8 cellular contexts compared by ENCODE assay signal in genomic region chr7:94655884-94656657, GRCh38. TPM values are rescaled to one million over a fixed set of nuclear protein-coding genes. Genes with fewer than 3 reads are reported as not detected.
A peak's percentile ranks its signal among the peaks of the same experiment; 100 is the strongest.
DNase-seq lines count a peak whose midpoint lies in the region; ATAC-seq and TF ChIP-seq lines count a peak whose summit lies in the region.

TSS of gene SGCE (minus strand) at chr7:94656133. CDS start at chr7:94656098, 35 bp downstream.

- TF ChIP-seq CTCF in thoracic aorta (IDR thresholded peaks at IDR 0.05) = peak; percentile 81

- peak within 1 kb of the TSS; percentile 83 to 91 (median 88) for H3K4me3 Mint-ChIP-seq in naive thymus-derived CD4-positive, alpha-beta T cell

- H3K27me3 Mint-ChIP-seq in naive thymus-derived CD4-positive, alpha-beta T cell = peaks cover 24 to 42% (median 39%) of the 10 kb centered on the region in 5 donors

- peaks cover 0 to 13% (median 0%) of the 10 kb centered on the region in 11 donors for H3K9me3 Mint-ChIP-seq in naive thymus-derived CD4-positive, alpha-beta T cell

- peaks cover 8 to 24% (median 17%) of the 10 kb centered on the region in 7 donors for H3K4me1 Mint-ChIP-seq in naive thymus-derived CD4-positive, alpha-beta T cell

- H3K27ac Mint-ChIP-seq in naive thymus-derived CD4-positive, alpha-beta T cell = peak within 1 kb of the TSS in 6 of 9 donors; percentile 66 to 90 (median 78)

- H3K4me3 ChIP-seq in naive thymus-derived CD4-positive, alpha-beta T cell (ENCODE audit: low read length) = peak within 1 kb of the TSS; percentile 85
- H3K4me3 ChIP-seq in thoracic aorta = peak within 1 kb of the TSS; percentile 86

- H3K27me3 ChIP-seq in naive thymus-derived CD4-positive, alpha-beta T cell (ENCODE audit: control insufficient read depth in 2 of 2, insufficient read depth in 2 of 2, low read length in 2 of 2) = peaks cover 14 to 32% of the 10 kb centered on the region in 2 donors
- H3K27me3 ChIP-seq in thoracic aorta (replicated peaks; ENCODE audit: insufficient read depth) = no peaks in the 10 kb centered on the region

- intact Hi-C loops in naive thymus-derived CD4-positive, alpha-beta T cell (cut with micrococcal nuclease) = loop anchor here (2.0 to 10.0 kb wide), 8 partner anchors 211 to 1824 kb away; partner anchors contain the start of genes BET1 (in 1 of the 2), COL1A2 (in 1 of the 2), PON2 (in 1 of the 2) and SAMD9 (in 1 of the 2)

- CTCF ChIA-PET in naive thymus-derived CD4-positive, alpha-beta T cell (lab: Charles Lee) = no interaction called here

- DNase-seq in Daoy (ENCODE audit: low read depth) (peak; percentile 81), NCI-H82 (lab: John Stamatoyannopoulos, UW) (peak; percentile 78), fibroblast of the conjunctiva (ENCODE audit: low read depth) (peak; percentile 64), thoracic aorta (ENCODE audit: low spot score) (no peak)
- DNase-seq in activated effector memory CD4-positive, alpha-beta T cell treated with Interleukin-2 at 50 U/mL for 16 hours = peak; percentile 6
- DNase-seq in naive thymus-derived CD4-positive, alpha-beta T cell = peak; percentile 4 to 43 (median 17)

- POLR2A ChIA-PET in naive thymus-derived CD4-positive, alpha-beta T cell (lab: Charles Lee) = no interaction called here

- no peaks in the 10 kb centered on the region for H3K36me3 ChIP-seq in naive thymus-derived CD4-positive, alpha-beta T cell (ENCODE audit: control insufficient read depth in 2 of 3, insufficient read depth in 3 of 3, low read length in 3 of 3)
- H3K36me3 ChIP-seq in thoracic aorta = no peaks in the 10 kb centered on the region

- H3K4me1 ChIP-seq in naive thymus-derived CD4-positive, alpha-beta T cell (ENCODE audit: control insufficient read depth in 2 of 2, insufficient read depth in 2 of 2, low read length in 2 of 2) = peaks cover 15 to 16% of the 10 kb centered on the region in 2 donors
- peaks cover 0 to 6% of the 10 kb centered on the region in 2 donors for H3K4me1 ChIP-seq in thoracic aorta (ENCODE audit: control insufficient read depth in 1 of 2, low read depth in 2 of 2)

- ATAC-seq in HG03196 (IDR thresholded peaks at IDR 0.05; ENCODE audit: unreplicated experiment) (peak; percentile 19), thoracic aorta (ENCODE audit: insufficient number of reproducible peaks, low FRiP score, low read depth) (peak; percentile 62), HG03095 (IDR thresholded peaks at IDR 0.05; ENCODE audit: unreplicated experiment) (no peak)
- no peak for ATAC-seq in naive thymus-derived CD4-positive, alpha-beta T cell

- no peaks in the 10 kb centered on the region for H3K36me3 Mint-ChIP-seq in naive thymus-derived CD4-positive, alpha-beta T cell

- no peak within 1 kb of the TSS for H3K27ac ChIP-seq in naive thymus-derived CD4-positive, alpha-beta T cell (ENCODE audit: low read depth, low read length)
- peak within 1 kb of the TSS; percentile 60 for H3K27ac ChIP-seq in thoracic aorta

- H3K9me3 ChIP-seq in naive thymus-derived CD4-positive, alpha-beta T cell (ENCODE audit: control insufficient read depth in 2 of 3, low read length in 3 of 3) = no peaks in the 10 kb centered on the region
- H3K9me3 ChIP-seq in thoracic aorta = no peaks in the 10 kb centered on the region

RNA-seq across cellular contexts. Expression of gene SGCE, which starts in this region (rescaled TPM):
- 21.9 and 31.5 TPM in 2 replicates for total RNA-seq in Daoy (2014; rRNA removed; shearing (Covaris generic))
- total RNA-seq in naive thymus-derived CD4-positive, alpha-beta T cell = under 1 TPM in 3 of 5 experiments, not detected in 2; 0.16 to 0.78 (median 0.19) TPM
- under 1 TPM; 0.08 to 0.43 TPM for polyA plus RNA-seq in naive thymus-derived CD4-positive, alpha-beta T cell
- total RNA-seq in thoracic aorta = 100 to 1,000 TPM; 106 to 131 TPM

Comparison
In these comparisons a context has a peak if more than half of its experiments do, and no peak if none do; other contexts are left out.
1. RNA of gene SGCE (total RNA-seq): 106 to 131 TPM in thoracic aorta and 21.9 to 31.5 TPM in Daoy; 0.16 to 0.78 TPM in naive thymus-derived CD4-positive, alpha-beta T cell; every median in the first group is over 10 times any median in the second.
2. Peak in DNase-seq and H3K4me3 ChIP-seq in naive thymus-derived CD4-positive, alpha-beta T cell; RNA of the gene not detected or under 1 TPM.
3. ATAC-seq: peak in HG03196 (single experiment) and thoracic aorta (single experiment); none in naive thymus-derived CD4-positive, alpha-beta T cell (single experiment) and HG03095 (single experiment).